Comparison of ENCODE assay signal across 28 cellular contexts in genomic region chr5:179180061-179180460, GRCh38.
"Had no signal": no experiment of that assay in that cellular context is flagged by ENCODE, and none has a peak within 500 bp of the region (broad histone marks: within the 10 kb centered on the region; RNA-seq: fewer than 3 reads in every experiment).

No MANE protein-coding gene starts in this region.

- H3K4me1 ChIP-seq: colonic mucosa, esophagus muscularis mucosa, foreskin keratinocyte, gastroesophageal sphincter, heart left ventricle, pancreas, right lobe of liver, stomach, thyroid gland had no signal

- H3K27ac Mint-ChIP-seq: dendritic cell treated with granulocyte-macrophage colony-stimulating factor and Interleukin-4, amounts not matched to agents 40 ng/mL and 50 ng/mL, for 4 days; mesothelial cell of epicardium; naive thymus-derived CD4-positive, alpha-beta T cell; nephron; stimulated activated effector memory CD8-positive, alpha-beta T cell treated with anti-CD3 and anti-CD28 coated beads, Interleukin-12 subunit alpha, Interleukin-12 subunit beta, amount 100 ng/mL, for 72 hours had no signal

- H3K36me3 Mint-ChIP-seq: naive thymus-derived CD4-positive, alpha-beta T cell; stimulated activated effector memory CD8-positive, alpha-beta T cell treated with anti-CD3 and anti-CD28 coated beads, Interleukin-12 subunit alpha, Interleukin-12 subunit beta, amount 100 ng/mL, for 72 hours had no signal

- H3K27ac ChIP-seq: colonic mucosa, esophagus muscularis mucosa, foreskin keratinocyte, gastroesophageal sphincter, heart left ventricle, hepatocyte, pancreas, right lobe of liver, stomach, thyroid gland had no signal

- H3K4me3 Mint-ChIP-seq: dendritic cell treated with granulocyte-macrophage colony-stimulating factor and Interleukin-4, amounts not matched to agents 40 ng/mL and 50 ng/mL, for 4 days; mesothelial cell of epicardium; naive thymus-derived CD4-positive, alpha-beta T cell; nephron; stimulated activated effector memory CD8-positive, alpha-beta T cell treated with anti-CD3 and anti-CD28 coated beads, Interleukin-12 subunit alpha, Interleukin-12 subunit beta, amount 100 ng/mL, for 72 hours had no signal

- H3K27me3 ChIP-seq: colonic mucosa, esophagus muscularis mucosa, foreskin keratinocyte, hepatocyte, pancreas, right lobe of liver, thyroid gland had no signal

- H3K9me3 ChIP-seq: colonic mucosa, mucosa of descending colon, pancreas, right lobe of liver, thyroid gland had no signal

- H3K9me3 Mint-ChIP-seq: dendritic cell treated with granulocyte-macrophage colony-stimulating factor and Interleukin-4, amounts not matched to agents 40 ng/mL and 50 ng/mL, for 4 days had no signal

- DNase-seq: central memory CD4-positive, alpha-beta T cell; colonic mucosa; effector memory CD4-positive, alpha-beta T cell; foreskin keratinocyte; left colon; mesenchymal stem cell; mucosa of descending colon; naive thymus-derived CD4-positive, alpha-beta T cell; occipital lobe; retina; stimulated activated CD4-positive, alpha-beta T cell treated with anti-CD3 and anti-CD28 coated beads, Interleukin-2, amount 100 ng/mL, for 24 hours; stimulated activated CD4-positive, alpha-beta T cell treated with anti-CD3 and anti-CD28 coated beads, Interleukin-4, amount 100 ng/mL, for 24 hours; stimulated activated naive CD4-positive, alpha-beta T cell treated with Interleukin-2 at 50 U/mL for 16 hours; stomach; thyroid gland; trophoblast cell had no signal

- H3K36me3 ChIP-seq: colonic mucosa, gastroesophageal sphincter, heart left ventricle, pancreas, right lobe of liver, thyroid gland had no signal

- H3K4me1 Mint-ChIP-seq: naive thymus-derived CD4-positive, alpha-beta T cell; stimulated activated effector memory CD8-positive, alpha-beta T cell treated with anti-CD3 and anti-CD28 coated beads, Interleukin-12 subunit alpha, Interleukin-12 subunit beta, amount 100 ng/mL, for 72 hours had no signal

- ATAC-seq: foreskin keratinocyte; gastroesophageal sphincter; heart left ventricle; left colon; mucosa of descending colon; naive thymus-derived CD4-positive, alpha-beta T cell; pancreas; right lobe of liver; stimulated activated effector memory CD8-positive, alpha-beta T cell treated with anti-CD3 and anti-CD28 coated beads, Interleukin-12 subunit alpha, Interleukin-12 subunit beta, amount 100 ng/mL, for 72 hours had no signal

- FAIRE-seq: endothelial cell of umbilical vein, pancreas had no signal

- H3K4me3 ChIP-seq: colonic mucosa, esophagus muscularis mucosa, gastroesophageal sphincter, heart left ventricle, hepatocyte, mucosa of descending colon, pancreas, right lobe of liver, smooth muscle cell, stomach, thyroid gland had no signal
